17 cellular contexts compared by ENCODE assay signal in the genomic region with DNA sequence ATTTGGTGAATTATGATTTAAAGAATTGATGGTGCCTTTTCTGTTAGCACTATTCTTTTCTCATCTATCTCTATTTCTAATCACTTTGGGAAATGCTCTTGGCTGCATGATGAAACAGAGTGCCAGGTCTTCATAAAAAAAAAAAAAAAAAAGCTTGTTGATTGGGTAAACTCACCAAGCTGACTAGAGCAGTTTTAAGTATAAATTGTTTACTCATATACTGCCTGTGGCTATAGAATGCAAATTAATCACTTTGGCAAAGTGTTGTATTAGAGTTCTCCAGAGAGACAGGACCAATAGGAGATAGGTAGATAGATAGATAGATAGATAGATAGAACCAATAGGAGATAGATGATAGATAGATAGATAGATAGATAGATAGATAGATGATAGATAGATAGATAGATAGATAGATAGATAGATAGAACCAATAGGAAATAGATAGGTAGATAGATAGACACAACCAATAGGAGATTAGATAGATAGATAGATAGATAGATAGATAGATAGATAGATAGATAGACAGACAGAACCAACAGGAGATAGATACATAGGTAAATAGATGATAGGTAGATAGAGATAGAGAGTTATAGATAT. TPM values are rescaled to one million over a fixed set of nuclear protein-coding genes. Genes with fewer than 3 reads are reported as not detected.
DNase-seq lines count a peak whose midpoint lies in the region; ATAC-seq, FAIRE-seq and TF ChIP-seq lines count a peak whose summit lies in the region.
"Had no signal": no experiment of that assay in that cellular context is flagged by ENCODE, and none has a peak within 500 bp of the region (broad histone marks: within the 10 kb centered on the region; RNA-seq: fewer than 3 reads in every experiment).

No MANE protein-coding gene starts in this region.

- H3K36me3 Mint-ChIP-seq in progenitor cell of endocrine pancreas (ENCODE audit: insufficient read depth), result peaks cover 5% of the 10 kb centered on the region
- H3K36me3 Mint-ChIP-seq: CD4-positive, CD25-positive, alpha-beta regulatory T cell; CD8-positive, alpha-beta T cell had no signal

- H3K27ac Mint-ChIP-seq in progenitor cell of endocrine pancreas, result peak overlapping the region; percentile 25
- H3K27ac Mint-ChIP-seq: CD4-positive, CD25-positive, alpha-beta regulatory T cell; CD8-positive, alpha-beta T cell; GM23338 had no signal

- H3K9me1 ChIP-seq in K562 (ENCODE audit: control insufficient read depth, insufficient read depth, low read length), result no peaks in the 10 kb centered on the region

- H3K4me3 ChIP-seq in K562, result no peak overlapping the region
- no peak overlapping the region for H3K4me3 ChIP-seq in HAP-1
- no peak overlapping the region for H3K4me3 ChIP-seq in smooth muscle cell
- H3K4me3 ChIP-seq: GM23338 had no signal

- no peak for FAIRE-seq in K562 (lab: Jason Lieb, UNC)
- FAIRE-seq: G401.6, GM12892, H54 had no signal

- no peaks in the 10 kb centered on the region for H3K4me1 ChIP-seq in K562 (replicated peaks in 1 of 2; ENCODE audit: control insufficient read depth in 2 of 2, insufficient read depth in 2 of 2, low read length in 2 of 2)
- no peaks in the 10 kb centered on the region for H3K4me1 ChIP-seq in foreskin keratinocyte
- no peaks in the 10 kb centered on the region for H3K4me1 ChIP-seq in HAP-1
- H3K4me1 ChIP-seq in smooth muscle cell (ENCODE audit: low read depth), result no peaks in the 10 kb centered on the region
- H3K4me1 ChIP-seq: Caco-2 had no signal

- ATAC-seq in K562, result no peak
- ATAC-seq in foreskin keratinocyte, result peak; percentile 37
- ATAC-seq: CD8-positive, alpha-beta T cell; GM23338 had no signal

- H3K27ac ChIP-seq in K562 (ENCODE audit: extremely low read depth, low read depth, low read length) (no peak overlapping the region), foreskin keratinocyte (no peak overlapping the region), smooth muscle cell (ENCODE audit: low read depth) (no peak overlapping the region)
- H3K27ac ChIP-seq: C4-2B had no signal

- H3K9me3 ChIP-seq in K562 (replicated peaks; ENCODE audit: control insufficient read depth, insufficient read depth, low read depth, low read length) (no peaks in the 10 kb centered on the region), HAP-1 (no peaks in the 10 kb centered on the region), smooth muscle cell (replicated peaks; ENCODE audit: low read depth) (no peaks in the 10 kb centered on the region)

- H3K79me2 ChIP-seq in K562 (ENCODE audit: control insufficient read depth, insufficient read depth, low read length) (no peaks in the 10 kb centered on the region), smooth muscle cell (ENCODE audit: low read depth) (no peaks in the 10 kb centered on the region)

- peaks cover 2% of the 10 kb centered on the region for H3K27me3 Mint-ChIP-seq in progenitor cell of endocrine pancreas

- no peak overlapping the region for H3K4me2 ChIP-seq in K562 (ENCODE audit: insufficient read depth, low read length)
- H3K4me2 ChIP-seq in smooth muscle cell, result no peak overlapping the region
- H3K4me2 ChIP-seq: GM23338 had no signal

- H3K9me3 Mint-ChIP-seq in progenitor cell of endocrine pancreas (ENCODE audit: low read depth), result peaks cover 8% of the 10 kb centered on the region

- TF ChIP-seq POLR2A in K562 (conservative IDR thresholded peaks at IDR 0.05), result no peak

- in situ Hi-C loops in K562 (cut with MboI) (no loop called here), HAP-1 (cut with MboI; ENCODE audit: low sequenced_read_pairs) (no loop called here)

- peaks cover 3% of the 10 kb centered on the region for H3K4me1 Mint-ChIP-seq in progenitor cell of endocrine pancreas (ENCODE audit: low read depth)
- H3K4me1 Mint-ChIP-seq: CD4-positive, CD25-positive, alpha-beta regulatory T cell; GM23338 had no signal

- H3F3A ChIP-seq in smooth muscle cell (ENCODE audit: low read depth), result no peaks in the 10 kb centered on the region

- no peak for TF ChIP-seq RAD21 in K562 (CRISPR knock-in tag; conservative IDR thresholded peaks at IDR 0.05 in 1 of 2, IDR thresholded peaks at IDR 0.05 in 1 of 2)

- intact Hi-C loops in K562 (cut with micrococcal nuclease), result no loop called here

- H4K20me1 ChIP-seq in K562 (replicated peaks; ENCODE audit: control insufficient read depth, insufficient read depth, low read length) (no peaks in the 10 kb centered on the region), smooth muscle cell (ENCODE audit: low read depth) (no peaks in the 10 kb centered on the region)

- TF ChIP-seq CTCF in K562 (IDR thresholded peaks at IDR 0.05 in 2 of 3, conservative IDR thresholded peaks at IDR 0.05 in 1 of 3; ENCODE audit: insufficient read depth in 2 of 3, low read depth in 1 of 3, low read length in 3 of 3), result no peak
- TF ChIP-seq CTCF in foreskin keratinocyte (conservative IDR thresholded peaks at IDR 0.05), result no peak
- TF ChIP-seq CTCF in progenitor cell of endocrine pancreas (IDR thresholded peaks at IDR 0.05; ENCODE audit: unreplicated experiment), result no peak
- TF ChIP-seq CTCF in smooth muscle cell (IDR thresholded peaks at IDR 0.05; ENCODE audit: borderline replicate concordance, insufficient read depth, poor library complexity, severe bottlenecking), result no peak

- no TSS peak for BruUV-seq in K562 (replicated peaks; lab: Mats Ljungman, UMichigan)

- H3K4me3 Mint-ChIP-seq in progenitor cell of endocrine pancreas (ENCODE audit: low read depth), result no peak overlapping the region
- H3K4me3 Mint-ChIP-seq: CD4-positive, CD25-positive, alpha-beta regulatory T cell; CD8-positive, alpha-beta T cell; GM23338 had no signal

- no peak overlapping the region for H2AFZ ChIP-seq in K562 (ENCODE audit: low read depth, low read length)
- H2AFZ ChIP-seq in smooth muscle cell (ENCODE audit: low read depth), result no peak overlapping the region
- H2AFZ ChIP-seq: GM23338 had no signal

- H3K27me3 ChIP-seq in K562 (ENCODE audit: control insufficient read depth in 2 of 2, insufficient read depth in 2 of 2, low read length in 2 of 2) (peaks cover 9 to 11% of the 10 kb centered on the region in 2 experiments), foreskin keratinocyte (no peaks in the 10 kb centered on the region), HAP-1 (ENCODE audit: low read depth) (no peaks in the 10 kb centered on the region; the same call in 1 of the 2 replicates), smooth muscle cell (ENCODE audit: low read depth) (no peaks in the 10 kb centered on the region)

- H3K9ac ChIP-seq in K562 (ENCODE audit: insufficient read depth in 1 of 2, low read depth in 2 of 2, low read length in 2 of 2) (no peak overlapping the region), smooth muscle cell (ENCODE audit: low read depth) (no peak overlapping the region)

- H3K36me3 ChIP-seq in K562 (ENCODE audit: control insufficient read depth, insufficient read depth, low read length), result no peaks in the 10 kb centered on the region
- H3K36me3 ChIP-seq in HAP-1 (replicated peaks), result no peaks in the 10 kb centered on the region
- no peaks in the 10 kb centered on the region for H3K36me3 ChIP-seq in smooth muscle cell (ENCODE audit: low read depth)

- no peak for TF ChIP-seq EP300 in K562 (IDR thresholded peaks at IDR 0.05; ENCODE audit: low read length)

- DNase-seq in K562 (ENCODE audit: extremely low read depth in 1 of 4, low spot score in 3 of 4) (no peak), foreskin keratinocyte (peak in 1 of 2 donors; percentile 23), progenitor cell of endocrine pancreas (ENCODE audit: low spot score, unreplicated experiment) (no peak), HAP-1 (ENCODE audit: low spot score in 2 of 2) (no peak), smooth muscle cell (lab: John Stamatoyannopoulos, UW; ENCODE audit: unreplicated experiment) (no peak), GOT3 (lab: John Stamatoyannopoulos, UW) (no peak)
- DNase-seq: Caco-2; CD4-positive, CD25-positive, alpha-beta regulatory T cell; CD8-positive, alpha-beta T cell; DMS153; DND-41; HCEC 1CT had no signal

- POLR2A ChIA-PET in K562 (lab: Yijun Ruan, JAX), result interaction anchor here (0.9 to 1.2 kb wide), 2 partner anchors 103 to 107 kb away, joined by 4 read pairs; no protein-coding TSS in a partner anchor

- CTCF ChIA-PET in K562 (lab: Yijun Ruan, JAX; ENCODE audit: low intra/inter-chr PET ratio), result no interaction called here

RNA-seq across cellular contexts. Expression of a gene that starts 20.1 kb away (rescaled TPM):
- 6.1 and 7.4 TPM in 2 replicates for total RNA-seq in K562 (2011; cell fraction: chromatin; rRNA removed; ENCODE audit: low replicate concordance)
- 3.2 and 6.0 TPM in 2 replicates for total RNA-seq in K562 (2011; cell fraction: nucleolus; rRNA removed)
- 4.2 and 10.6 TPM in 2 replicates for total RNA-seq in K562 (2011; cell fraction: nucleoplasm; rRNA removed)
- total RNA-seq in K562 (2014; rRNA removed), result 1.5 and 1.7 TPM in 2 replicates
- total RNA-seq in K562 (2014; rRNA removed; fragmentation: Illumina TruSeq; extraction: Trizol), result 1.3 and 2.5 TPM in 2 replicates
- 2.6 and 2.9 TPM in 2 replicates for total RNA-seq in K562 (2015; rRNA removed; fragmentation: Illumina TruSeq; extraction: Trizol)
- total RNA-seq in K562 (2021), result 1.9 and 2.7 TPM in 2 replicates
- 6.8 and 8.3 TPM in 2 replicates for polyA plus RNA-seq in K562 (2011; rRNA removed)
- polyA plus RNA-seq in K562 (2011; cell fraction: cytosol; rRNA removed), result 3.7 and 8.3 TPM in 2 replicates
- 10.0 and 17.3 TPM in 2 replicates for polyA plus RNA-seq in K562 (2011; cell fraction: nucleus; rRNA removed)
- polyA plus RNA-seq in K562 (2012), result 2.7 and 4.5 TPM in 2 replicates
- polyA plus RNA-seq in K562 (2014; fragmentation: Illumina TruSeq; extraction: Trizol), result 2.0 and 2.2 TPM in 2 replicates
- polyA plus RNA-seq in K562 (2014; fragmentation: Nextera tagmentation; extraction: Ambion mirVana), result 1 to 10 TPM; 1.1 to 1.2 TPM
- 2.4 and 3.7 TPM in 2 replicates for polyA plus RNA-seq in K562 (2014; rRNA removed)
- polyA minus RNA-seq in K562 (2011; rRNA and poly(A)+ RNA removed), result 3.8 and 6.3 TPM in 2 replicates
- 1.6 and 3.1 TPM in 2 replicates for polyA minus RNA-seq in K562 (2011; cell fraction: cytosol; rRNA and poly(A)+ RNA removed)
- 4.4 and 4.6 TPM in 2 replicates for polyA minus RNA-seq in K562 (2011; cell fraction: nucleus; rRNA and poly(A)+ RNA removed)
- total RNA-seq in foreskin keratinocyte, result 2.1 TPM in 2 replicates
- 1.3 and 2.8 TPM in 2 replicates for polyA plus RNA-seq in foreskin keratinocyte
- 10.4 and 12.5 TPM in 2 replicates for total RNA-seq in progenitor cell of endocrine pancreas
- total RNA-seq in smooth muscle cell, result not detected in 2 replicates
- 0.27 and 0.51 TPM in 2 replicates for polyA plus RNA-seq in smooth muscle cell
- total RNA-seq: GM23338 had no signal

RNA-seq across cellular contexts. Expression of a gene that starts 31.1 kb away (rescaled TPM):
- total RNA-seq in K562 (2011; cell fraction: chromatin; rRNA removed; ENCODE audit: low replicate concordance), result 51.9 and 59.2 TPM in 2 replicates
- 15.1 and 17.3 TPM in 2 replicates for total RNA-seq in K562 (2011; cell fraction: nucleolus; rRNA removed)
- 16.6 and 21.8 TPM in 2 replicates for total RNA-seq in K562 (2011; cell fraction: nucleoplasm; rRNA removed)
- total RNA-seq in K562 (2014; rRNA removed) (3.8 and 5.7 TPM in 2 replicates), K562 (2014; rRNA removed; fragmentation: Illumina TruSeq; extraction: Trizol) (5.4 and 5.5 TPM in 2 replicates), K562 (2015; rRNA removed; fragmentation: Illumina TruSeq; extraction: Trizol) (3.9 and 4.4 TPM in 2 replicates), K562 (2021) (17.5 and 19.8 TPM in 2 replicates), foreskin keratinocyte (17.7 and 20.1 TPM in 2 replicates), progenitor cell of endocrine pancreas (136 and 146 TPM in 2 replicates), smooth muscle cell (7.2 and 11.2 TPM in 2 replicates)
- polyA plus RNA-seq in K562 (2011; rRNA removed) (8.8 and 10.0 TPM in 2 replicates), K562 (2014; fragmentation: Illumina TruSeq; extraction: Trizol) (9.9 and 10.1 TPM in 2 replicates), K562 (2014; fragmentation: Nextera tagmentation; extraction: Ambion mirVana) (1 to 10 TPM in 1 of 2 experiments, under 1 TPM in 1; 0.69 to 1.6 TPM), K562 (2014; rRNA removed) (5.1 and 5.5 TPM in 2 replicates), foreskin keratinocyte (2.1 and 2.6 TPM in 2 replicates), smooth muscle cell (3.0 and 7.3 TPM in 2 replicates)
- 6.5 and 10.7 TPM in 2 replicates for polyA plus RNA-seq in K562 (2011; cell fraction: cytosol; rRNA removed)
- 15.6 and 30.0 TPM in 2 replicates for polyA plus RNA-seq in K562 (2011; cell fraction: nucleus; rRNA removed)
- polyA plus RNA-seq in K562 (2012), result 4.7 and 7.4 TPM in 2 replicates
- polyA minus RNA-seq in K562 (2011; rRNA and poly(A)+ RNA removed), result 31.9 and 34.7 TPM in 2 replicates
- polyA minus RNA-seq in K562 (2011; cell fraction: cytosol; rRNA and poly(A)+ RNA removed), result 25.2 and 25.9 TPM in 2 replicates
- polyA minus RNA-seq in K562 (2011; cell fraction: nucleus; rRNA and poly(A)+ RNA removed), result 17.0 and 17.8 TPM in 2 replicates
